ENCODE assay signal across 16 cellular contexts in genomic region chr13:38430761-38431160, GRCh38.
A peak's percentile ranks its signal among the peaks of the same experiment; 100 is the strongest.
DNase-seq lines count a peak whose midpoint lies in the region; ATAC-seq and TF ChIP-seq lines count a peak whose summit lies in the region.
"Had no signal": no experiment of that assay in that cellular context is flagged by ENCODE, and none has a peak within 500 bp of the region (broad histone marks: within the 10 kb centered on the region; RNA-seq: fewer than 3 reads in every experiment).

No MANE protein-coding gene starts in this region.

- no peaks in the 10 kb centered on the region for H3K79me2 ChIP-seq in GM23248 (ENCODE audit: insufficient read depth)

- in situ Hi-C loops in GM23248 (cut with MboI) = no loop called here

- intact Hi-C loops in mucosa of descending colon (cut with DNase I, micrococcal nuclease) = no loop called here

- H3K4me2 ChIP-seq in GM23248 (ENCODE audit: unreplicated experiment) = peak overlapping the region; percentile 22
- H3K4me2 ChIP-seq: BLaER1, GM23338 had no signal

- H3K36me3 ChIP-seq in BJ (ENCODE audit: control insufficient read depth, insufficient read depth, low read length) (no peaks in the 10 kb centered on the region), GM23248 (ENCODE audit: low read depth) (no peaks in the 10 kb centered on the region), mucosa of descending colon (ENCODE audit: low read depth) (no peaks in the 10 kb centered on the region)
- H3K36me3 ChIP-seq: BLaER1 had no signal

- H3K4me3 ChIP-seq in BJ (ENCODE audit: low read depth, low read length) (no peak overlapping the region), GM23248 (no peak overlapping the region), epithelial cell of esophagus (ENCODE audit: low read length) (no peak overlapping the region), mucosa of descending colon (no peak overlapping the region)
- H3K4me3 ChIP-seq: BLaER1, GM23338 had no signal

- CTCF ChIA-PET in BJ (lab: Yijun Ruan, JAX) = no interaction called here

- no peaks in the 10 kb centered on the region for H3K9me2 ChIP-seq in GM23248 (ENCODE audit: insufficient read depth)

- H2AFZ ChIP-seq in GM23248 = no peak overlapping the region

- H4K20me1 ChIP-seq in GM23248 (ENCODE audit: insufficient read depth) = no peaks in the 10 kb centered on the region
- H4K20me1 ChIP-seq: BLaER1 had no signal

- ATAC-seq in mucosa of descending colon (no peak), GM21786 (IDR thresholded peaks at IDR 0.05; ENCODE audit: unreplicated experiment) (no peak)
- ATAC-seq: GM23338, HCT116 had no signal

- H3K9ac ChIP-seq in GM23248 = no peak overlapping the region
- H3K9ac ChIP-seq: BLaER1 had no signal

- POLR2A ChIA-PET in BJ (lab: Charles Lee) = interaction anchor here (0.7 kb wide), 1 partner anchor 87 kb away, joined by 5 read pairs; no protein-coding TSS in a partner anchor

- H3F3A ChIP-seq in GM23248 (ENCODE audit: insufficient read depth) = peaks cover 16% of the 10 kb centered on the region; the same call in 1 of the 2 replicates

- no peak for TF ChIP-seq CTCF in BJ (IDR thresholded peaks at IDR 0.05; ENCODE audit: insufficient read depth, low read depth, low read length)
- TF ChIP-seq CTCF in epithelial cell of esophagus (IDR thresholded peaks at IDR 0.05; ENCODE audit: insufficient read depth, low read depth, low read length, missing control alignments) = no peak
- TF ChIP-seq CTCF in mucosa of descending colon (IDR thresholded peaks at IDR 0.05) = no peak

- peaks cover 26% of the 10 kb centered on the region for H3K4me1 ChIP-seq in GM23248 (ENCODE audit: insufficient read depth)
- no peaks in the 10 kb centered on the region for H3K4me1 ChIP-seq in mucosa of descending colon (ENCODE audit: low read depth)
- H3K4me1 ChIP-seq: BLaER1 had no signal

- WGBS in GM23248 (ENCODE audit: low coverage in 1 of 2, low lambda C conversion rate in 2 of 2, missing lambda C conversion rate in 2 of 2), 2 experiments = 0 to 5% methylated on average over 1 of the region's 1 CpG

- H3K27me3 ChIP-seq in BJ (ENCODE audit: control insufficient read depth, insufficient read depth, low read length) (no peaks in the 10 kb centered on the region), GM23248 (replicated peaks; ENCODE audit: insufficient read depth) (no peaks in the 10 kb centered on the region)
- H3K27me3 ChIP-seq: BLaER1 had no signal

- DNase-seq in BJ (ENCODE audit: low read depth) (peak; percentile 20), GM23248 (peak; percentile 53), epithelial cell of esophagus (ENCODE audit: low read depth) (peak; percentile 6), mucosa of descending colon (no peak), NCI-H226 (no peak)
- no peak for DNase-seq in activated CD4-positive, alpha-beta T cell treated with anti-CD3 and anti-CD28 coated beads for 1 hour
- DNase-seq: AML-193; CD4-positive, alpha-beta memory T cell; DMS153; DMS79; HFFc6; KG1 had no signal

- no peak overlapping the region for H3K27ac ChIP-seq in GM23248
- H3K27ac ChIP-seq: BLaER1 had no signal

- no peaks in the 10 kb centered on the region for H3K9me3 ChIP-seq in GM23248 (ENCODE audit: low read depth)
- no peaks in the 10 kb centered on the region for H3K9me3 ChIP-seq in mucosa of descending colon
- H3K9me3 ChIP-seq: BLaER1 had no signal

Comparison
In these comparisons a context has a peak if more than half of its experiments do, and no peak if none do; other contexts are left out.
1. DNase-seq: peak in BJ (single experiment), GM23248 (single experiment) and epithelial cell of esophagus (single experiment); none in mucosa of descending colon (0 of 3), activated CD4-positive, alpha-beta T cell treated with anti-CD3 and anti-CD28 coated beads for 1 hour (single experiment) and NCI-H226 (single experiment).